Comparison of ENCODE assay signal across 21 cellular contexts in genomic region chr20:61963149-61963548, GRCh38.
DNase-seq lines count a peak whose midpoint lies in the region; ATAC-seq and TF ChIP-seq lines count a peak whose summit lies in the region.
"Had no signal": no experiment of that assay in that cellular context is flagged by ENCODE, and none has a peak within 500 bp of the region (broad histone marks: within the 10 kb centered on the region; RNA-seq: fewer than 3 reads in every experiment).

No MANE protein-coding gene starts in this region.

- H3K4me3 ChIP-seq in H7 (ENCODE audit: insufficient read depth, low read depth, low read length) (no peak overlapping the region), adrenal gland (no peak overlapping the region), osteoblast (ENCODE audit: insufficient read depth, low read length) (no peak overlapping the region), testis (no peak overlapping the region)
- H3K4me3 ChIP-seq: BLaER1, K562, SJSA1 had no signal

- H3K9me3 Mint-ChIP-seq in natural killer cell treated with Interleukin-12 subunit alpha and Interleukin-12 subunit beta and Interleukin-15 and Interleukin-18, amount 100 ng/mL, for 72 hours = no peaks in the 10 kb centered on the region

- H3K4me1 Mint-ChIP-seq in natural killer cell treated with Interleukin-12 subunit alpha and Interleukin-12 subunit beta and Interleukin-15 and Interleukin-18, amount 100 ng/mL, for 72 hours (ENCODE audit: low read depth in 2 of 2) = no peaks in the 10 kb centered on the region

- TF ChIP-seq POLR2A in adrenal gland (IDR thresholded peaks at IDR 0.05) (no peak), testis (IDR thresholded peaks at IDR 0.05) (no peak)

- H3K4me1 ChIP-seq in adrenal gland (replicated peaks in 1 of 2) (no peaks in the 10 kb centered on the region), osteoblast (ENCODE audit: insufficient read depth, low read length) (no peaks in the 10 kb centered on the region), testis (peaks cover 3% of the 10 kb centered on the region)
- H3K4me1 ChIP-seq: BLaER1, SJSA1 had no signal

- no peak overlapping the region for H3K4me3 Mint-ChIP-seq in natural killer cell treated with Interleukin-12 subunit alpha and Interleukin-12 subunit beta and Interleukin-15 and Interleukin-18, amount 100 ng/mL, for 72 hours
- H3K4me3 Mint-ChIP-seq: CD4-positive, CD25-positive, alpha-beta regulatory T cell had no signal

- no peak overlapping the region for H3K4me2 ChIP-seq in osteoblast (ENCODE audit: insufficient read depth, low read length)
- H3K4me2 ChIP-seq: BLaER1 had no signal

- H3K9me3 ChIP-seq in adrenal gland (replicated peaks in 1 of 3) = no peaks in the 10 kb centered on the region
- H3K9me3 ChIP-seq in osteoblast (ENCODE audit: low read depth, low read length) = no peaks in the 10 kb centered on the region
- H3K9me3 ChIP-seq in testis = no peaks in the 10 kb centered on the region
- H3K9me3 ChIP-seq: BLaER1, SJSA1 had no signal

- H3K36me3 ChIP-seq in H7 (replicated peaks; ENCODE audit: control insufficient read depth, insufficient read depth, low read length) (no peaks in the 10 kb centered on the region), adrenal gland (replicated peaks in 1 of 2) (no peaks in the 10 kb centered on the region), osteoblast (ENCODE audit: insufficient read depth, low read length) (no peaks in the 10 kb centered on the region), testis (ENCODE audit: low read depth, missing control alignments) (no peaks in the 10 kb centered on the region)
- H3K36me3 ChIP-seq: BLaER1, SJSA1 had no signal

- H3K27me3 ChIP-seq in H7 (ENCODE audit: control insufficient read depth, insufficient read depth, low read length) (no peaks in the 10 kb centered on the region), adrenal gland (no peaks in the 10 kb centered on the region), osteoblast (ENCODE audit: insufficient read depth, low read length) (peaks cover 29% of the 10 kb centered on the region), testis (no peaks in the 10 kb centered on the region)

- no peak overlapping the region for H2AFZ ChIP-seq in osteoblast (ENCODE audit: low read length)

- ATAC-seq in natural killer cell treated with Interleukin-12 subunit alpha and Interleukin-12 subunit beta and Interleukin-15 and Interleukin-18, amount 100 ng/mL, for 72 hours = no peak
- no peak for ATAC-seq in GM18858 (IDR thresholded peaks at IDR 0.05; ENCODE audit: unreplicated experiment)
- ATAC-seq: K562, PC-3, Right ventricle myocardium inferior had no signal

- no peak overlapping the region for H3K27ac Mint-ChIP-seq in natural killer cell treated with Interleukin-12 subunit alpha and Interleukin-12 subunit beta and Interleukin-15 and Interleukin-18, amount 100 ng/mL, for 72 hours
- H3K27ac Mint-ChIP-seq: CD4-positive, CD25-positive, alpha-beta regulatory T cell had no signal

- H4K20me1 ChIP-seq in osteoblast (ENCODE audit: insufficient read depth, low read length) = no peaks in the 10 kb centered on the region

- H3K79me2 ChIP-seq in osteoblast (ENCODE audit: insufficient read depth, low read length) = no peaks in the 10 kb centered on the region

- WGBS in adrenal gland, 4 donors = 74 to 90% (median 80%) methylated on average over 4 to 9 of the region's 9 CpGs
- 88 to 91% methylated on average over 9 of the region's 9 CpGs for WGBS in testis, 2 donors

- H3K27ac ChIP-seq in adrenal gland (no peak overlapping the region), osteoblast (ENCODE audit: low read depth, low read length) (no peak overlapping the region), testis (no peak overlapping the region)
- H3K27ac ChIP-seq: BLaER1, SJSA1 had no signal

- H3K27me3 Mint-ChIP-seq in natural killer cell treated with Interleukin-12 subunit alpha and Interleukin-12 subunit beta and Interleukin-15 and Interleukin-18, amount 100 ng/mL, for 72 hours = peaks cover 0 to 11% of the 10 kb centered on the region in 2 donors

- no peaks in the 10 kb centered on the region for H3K36me3 Mint-ChIP-seq in natural killer cell treated with Interleukin-12 subunit alpha and Interleukin-12 subunit beta and Interleukin-15 and Interleukin-18, amount 100 ng/mL, for 72 hours
- H3K36me3 Mint-ChIP-seq: CD4-positive, CD25-positive, alpha-beta regulatory T cell had no signal

- DNase-seq in H7 (peak; percentile 72), adrenal gland (peak in 4 of 7 donors; percentile 10 to 35 (median 16)), osteoblast (ENCODE audit: insufficient read length, low spot score, missing footprints) (peak; percentile 61), testis (peak; percentile 12), NOMO-1 treated with dmso at 0.1 percent for 144 hours (lab: John Stamatoyannopoulos, UW; ENCODE audit: unreplicated experiment) (no peak)
- no peak for DNase-seq in natural killer cell treated with Interleukin-12 subunit alpha and Interleukin-12 subunit beta and Interleukin-15 and Interleukin-18, amount 100 ng/mL, for 72 hours (ENCODE audit: low spot score)
- DNase-seq: CD4-positive, CD25-positive, alpha-beta regulatory T cell; Kasumi-1; MV-4-11; NCI-H1105; NCI-H1436 treated with DMSO at 0.1 percent for 48 hours; NCI-H187 treated with DMSO at 0.1 percent for 48 hours; NCI-H2171 treated with DMSO at 0.1 percent for 48 hours; NCI-H524; NCI-H774; PC-3 had no signal

- TF ChIP-seq CTCF in adrenal gland (IDR thresholded peaks at IDR 0.05) = no peak
- TF ChIP-seq CTCF in osteoblast (IDR thresholded peaks at IDR 0.05; ENCODE audit: extremely low read depth, low read depth, low read length) = no peak
- TF ChIP-seq CTCF in testis (IDR thresholded peaks at IDR 0.05) = no peak

- intact Hi-C loops in adrenal gland (cut with DNase I) = no loop called here
- intact Hi-C loops in testis (cut with DNase I; ENCODE audit: low total_unique reads) = no loop called here

Comparison
In these comparisons a context has a peak if more than half of its experiments do, and no peak if none do; other contexts are left out.
1. DNase-seq: peak in H7 (single experiment), adrenal gland (4 of 7), osteoblast (single experiment) and testis (single experiment); none in natural killer cell treated with Interleukin-12 subunit alpha and Interleukin-12 subunit beta and Interleukin-15 and Interleukin-18, amount 100 ng/mL, for 72 hours (single experiment) and NOMO-1 treated with dmso at 0.1 percent for 144 hours (single experiment).